ENCODE assay signal across 11 cellular contexts in the genomic region with DNA sequence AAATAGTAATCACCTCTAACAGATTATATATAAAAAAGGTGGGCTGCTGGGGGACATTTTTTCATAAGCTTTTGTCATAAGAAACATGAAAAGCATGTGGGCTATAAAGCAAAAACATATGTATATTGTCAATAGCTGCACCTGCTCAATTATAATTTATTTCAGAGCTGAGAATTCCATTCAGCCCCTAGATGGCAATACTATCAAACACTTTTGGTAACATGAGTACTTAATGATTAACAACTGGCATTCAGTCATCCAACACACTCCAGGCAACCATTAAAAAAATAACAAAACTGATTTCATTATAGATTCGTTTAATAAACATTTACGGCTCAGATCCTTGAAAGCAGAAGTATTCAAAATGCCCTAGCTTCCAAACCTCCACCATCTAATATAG.
DNase-seq lines count a peak whose midpoint lies in the region; ATAC-seq and TF ChIP-seq lines count a peak whose summit lies in the region.
"Had no signal": no experiment of that assay in that cellular context is flagged by ENCODE, and none has a peak within 500 bp of the region (broad histone marks: within the 10 kb centered on the region; RNA-seq: fewer than 3 reads in every experiment).

No MANE protein-coding gene starts in this region.

- no peaks in the 10 kb centered on the region for H3K9me3 ChIP-seq in osteoblast (ENCODE audit: low read depth, low read length)

- no peaks in the 10 kb centered on the region for H3K79me2 ChIP-seq in osteoblast (ENCODE audit: insufficient read depth, low read length)

- no peak overlapping the region for H3K4me3 ChIP-seq in osteoblast (ENCODE audit: insufficient read depth, low read length)

- H3K27me3 Mint-ChIP-seq in stimulated activated naive B cell treated with anti-CD40 and anti-IgM and Interleukin-4, amounts not matched to agents 10 μg/mL and 1 μg/mL and 100 μg/mL, for 72 hours, result no peaks in the 10 kb centered on the region
- H3K27me3 Mint-ChIP-seq: activated T-helper 17 cell treated with anti-CD3 and anti-CD28 coated beads, Interleukin-2, amount 50 U/mL, for 72 hours; dendritic cell treated with granulocyte-macrophage colony-stimulating factor and Interleukin-4, amounts not matched to agents 40 ng/mL and 50 ng/mL, for 4 days had no signal

- H3K27me3 ChIP-seq in osteoblast (ENCODE audit: insufficient read depth, low read length), result no peaks in the 10 kb centered on the region

- peak; percentile 28 for DNase-seq in DMS 273 treated with DMSO at 0.1 percent for 48 hours (lab: John Stamatoyannopoulos, UW)
- DNase-seq in NCI-H1417 (lab: John Stamatoyannopoulos, UW), result peak in 2 of 3 experiments; percentile 30 to 69
- peak; percentile 23 for DNase-seq in RWPE1 (ENCODE audit: low spot score)
- peak; percentile 68 for DNase-seq in kidney glomerular epithelial cell (lab: John Stamatoyannopoulos, UW)
- no peak for DNase-seq in stimulated activated naive B cell treated with anti-CD40 and anti-IgM and Interleukin-4, amounts not matched to agents 10 μg/mL and 1 μg/mL and 100 μg/mL, for 72 hours
- no peak for DNase-seq in osteoblast (ENCODE audit: insufficient read length, low spot score, missing footprints)
- DNase-seq: GOT3 had no signal

- no peaks in the 10 kb centered on the region for H4K20me1 ChIP-seq in osteoblast (ENCODE audit: insufficient read depth, low read length)

- no peaks in the 10 kb centered on the region for H3K4me1 ChIP-seq in osteoblast (ENCODE audit: insufficient read depth, low read length)

- no peak for ATAC-seq in stimulated activated naive B cell treated with anti-CD40 and anti-IgM and Interleukin-4, amounts not matched to agents 10 μg/mL and 1 μg/mL and 100 μg/mL, for 72 hours (replicated peaks)
- ATAC-seq in GM21825 (IDR thresholded peaks at IDR 0.05; ENCODE audit: unreplicated experiment) (no peak), GM18861 (IDR thresholded peaks at IDR 0.05; ENCODE audit: unreplicated experiment) (no peak)
- ATAC-seq: activated T-helper 17 cell treated with anti-CD3 and anti-CD28 coated beads, Interleukin-2, amount 50 U/mL, for 72 hours had no signal

- no peaks in the 10 kb centered on the region for H3K36me3 ChIP-seq in osteoblast (ENCODE audit: insufficient read depth, low read length)

- POLR2A ChIA-PET in RWPE1 (lab: Yijun Ruan, JAX; ENCODE audit: low non-redundant PET), result no interaction called here

- H3K4me1 Mint-ChIP-seq in stimulated activated naive B cell treated with anti-CD40 and anti-IgM and Interleukin-4, amounts not matched to agents 10 μg/mL and 1 μg/mL and 100 μg/mL, for 72 hours, result no peaks in the 10 kb centered on the region
- H3K4me1 Mint-ChIP-seq: activated T-helper 17 cell treated with anti-CD3 and anti-CD28 coated beads, Interleukin-2, amount 50 U/mL, for 72 hours had no signal

- TF ChIP-seq CTCF in RWPE1 (conservative IDR thresholded peaks at IDR 0.05; ENCODE audit: low read depth), result no peak; the same call in 1 of the 2 replicates
- no peak for TF ChIP-seq CTCF in osteoblast (IDR thresholded peaks at IDR 0.05; ENCODE audit: extremely low read depth, low read depth, low read length)

- no peak overlapping the region for H3K4me2 ChIP-seq in osteoblast (ENCODE audit: insufficient read depth, low read length)

- no peaks in the 10 kb centered on the region for H3K9me3 Mint-ChIP-seq in stimulated activated naive B cell treated with anti-CD40 and anti-IgM and Interleukin-4, amounts not matched to agents 10 μg/mL and 1 μg/mL and 100 μg/mL, for 72 hours
- H3K9me3 Mint-ChIP-seq: activated T-helper 17 cell treated with anti-CD3 and anti-CD28 coated beads, Interleukin-2, amount 50 U/mL, for 72 hours; dendritic cell treated with granulocyte-macrophage colony-stimulating factor and Interleukin-4, amounts not matched to agents 40 ng/mL and 50 ng/mL, for 4 days had no signal

- H2AFZ ChIP-seq in osteoblast (ENCODE audit: low read length), result no peak overlapping the region

- H3K27ac Mint-ChIP-seq in stimulated activated naive B cell treated with anti-CD40 and anti-IgM and Interleukin-4, amounts not matched to agents 10 μg/mL and 1 μg/mL and 100 μg/mL, for 72 hours, result no peak overlapping the region
- H3K27ac Mint-ChIP-seq: activated T-helper 17 cell treated with anti-CD3 and anti-CD28 coated beads, Interleukin-2, amount 50 U/mL, for 72 hours; dendritic cell treated with granulocyte-macrophage colony-stimulating factor and Interleukin-4, amounts not matched to agents 40 ng/mL and 50 ng/mL, for 4 days had no signal

- no peak overlapping the region for H3K4me3 Mint-ChIP-seq in stimulated activated naive B cell treated with anti-CD40 and anti-IgM and Interleukin-4, amounts not matched to agents 10 μg/mL and 1 μg/mL and 100 μg/mL, for 72 hours
- H3K4me3 Mint-ChIP-seq: activated T-helper 17 cell treated with anti-CD3 and anti-CD28 coated beads, Interleukin-2, amount 50 U/mL, for 72 hours; dendritic cell treated with granulocyte-macrophage colony-stimulating factor and Interleukin-4, amounts not matched to agents 40 ng/mL and 50 ng/mL, for 4 days had no signal

- H3K27ac ChIP-seq in RWPE1, result no peak overlapping the region
- no peak overlapping the region for H3K27ac ChIP-seq in osteoblast (ENCODE audit: low read depth, low read length)

- CTCF ChIA-PET in RWPE1 (lab: Yijun Ruan, JAX), result interaction anchor here (0.6 kb wide), 1 partner anchor 1053 kb away, joined by 3 read pairs; no protein-coding TSS in a partner anchor

- no peaks in the 10 kb centered on the region for H3K36me3 Mint-ChIP-seq in stimulated activated naive B cell treated with anti-CD40 and anti-IgM and Interleukin-4, amounts not matched to agents 10 μg/mL and 1 μg/mL and 100 μg/mL, for 72 hours

Comparison
In these comparisons a context has a peak if more than half of its experiments do, and no peak if none do; other contexts are left out.
1. DNase-seq: peak in DMS 273 treated with DMSO at 0.1 percent for 48 hours (single experiment), NCI-H1417 (2 of 3), RWPE1 (single experiment) and kidney glomerular epithelial cell (single experiment); none in stimulated activated naive B cell treated with anti-CD40 and anti-IgM and Interleukin-4, amounts not matched to agents 10 μg/mL and 1 μg/mL and 100 μg/mL, for 72 hours (single experiment) and osteoblast (single experiment).